Comparison of ENCODE assay signal across 31 cellular contexts in the genomic region with DNA sequence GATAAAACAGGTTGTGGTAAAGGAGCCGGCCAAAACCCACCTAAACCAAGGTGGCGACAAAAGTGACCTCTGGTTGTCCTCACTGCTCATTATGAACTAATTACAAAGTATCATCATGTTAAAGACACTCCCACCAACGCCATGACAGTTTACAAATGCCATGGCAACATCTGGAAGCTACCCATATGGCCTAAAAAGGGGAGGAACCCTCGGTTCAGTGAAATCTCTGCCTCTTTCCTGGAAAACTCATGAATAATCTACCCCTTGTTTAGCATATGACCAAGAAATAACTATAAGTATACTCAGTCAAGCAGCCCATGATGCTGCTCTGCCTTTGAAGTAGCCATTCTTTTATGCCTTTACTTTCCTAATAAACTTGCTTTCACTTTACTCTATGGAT.
"Had no signal": no experiment of that assay in that cellular context is flagged by ENCODE, and none has a peak within 500 bp of the region (broad histone marks: within the 10 kb centered on the region; RNA-seq: fewer than 3 reads in every experiment).

No MANE protein-coding gene starts in this region.

- H3K9me3 Mint-ChIP-seq: activated B cell treated with CpG ODN at 0.5 μM for 24 hours; activated T-cell treated with anti-CD3 and anti-CD28 coated beads, Interleukin-2, amount 50 U/mL, for 24 hours; activated T-cell treated with anti-CD3 and anti-CD28 coated beads, Interleukin-2, amount 50 U/mL, for 72 hours; central memory CD8-positive, alpha-beta T cell; dendritic cell treated with granulocyte-macrophage colony-stimulating factor and Interleukin-4, amounts not matched to agents 40 ng/mL and 50 ng/mL, for 4 days; effector memory CD8-positive, alpha-beta T cell; T-helper 2 cell treated with Interferon-gamma antibody and Interleukin-4, amounts not matched to agents 5 μg/mL and 100 μg/mL, for 36 hours had no signal

- DNase-seq: activated B cell treated with CpG ODN at 0.5 μM for 24 hours; activated CD4-positive, alpha-beta T cell treated with anti-CD3 and anti-CD28 coated beads for 48 hours; activated CD4-positive, alpha-beta T cell treated with anti-CD3 and anti-CD28 coated beads, Interleukin-2, amount 50 U/mL, for 1 hour; activated CD4-positive, alpha-beta T cell treated with anti-CD3 and anti-CD28 coated beads, Interleukin-2, amount 50 U/mL, for 48 hours; activated CD8-positive, alpha-beta memory T cell treated with anti-CD3 and anti-CD28 coated beads, Interleukin-2, amount 50 U/mL, for 48 hours; activated effector memory CD4-positive, alpha-beta T cell treated with Interleukin-2 at 50 U/mL for 16 hours; activated gamma-delta T cell treated with Interleukin-2 at 50 U/mL for 16 hours; activated naive CD4-positive, alpha-beta T cell treated with anti-CD3 and anti-CD28 coated beads, Interleukin-2, amount 50 U/mL, for 16 hours; activated naive CD4-positive, alpha-beta T cell treated with Interleukin-2 at 50 U/mL for 16 hours; activated T-cell treated with anti-CD3 and anti-CD28 coated beads for 4 hours; activated T-cell treated with anti-CD3 and anti-CD28 coated beads, Interleukin-2, amount 50 U/mL, for 24 hours; activated T-cell treated with anti-CD3 and anti-CD28 coated beads, Interleukin-2, amount 50 U/mL, for 72 hours; amniotic stem cell; anterior cingulate cortex; brain microvascular endothelial cell; dorsolateral prefrontal cortex; effector CD4-positive, alpha-beta T cell; effector memory CD8-positive, alpha-beta T cell; esophagus squamous epithelium; foreskin melanocyte; T-helper 1 cell; T-helper 17 cell; T1000; WERI-Rb-1 had no signal

- H3K36me3 ChIP-seq: brain microvascular endothelial cell, esophagus squamous epithelium, gastroesophageal sphincter, WERI-Rb-1 had no signal

- ATAC-seq: activated CD4-positive, CD25-positive, alpha-beta regulatory T cell treated with anti-CD3 and anti-CD28 coated beads, Interleukin-2, amount 50 U/mL, for 24 hours; effector memory CD8-positive, alpha-beta T cell; gastroesophageal sphincter; T-helper 17 cell had no signal

- H3K4me1 ChIP-seq: esophagus squamous epithelium, gastroesophageal sphincter had no signal

- H3K27me3 Mint-ChIP-seq: activated naive CD8-positive, alpha-beta T cell; activated T-cell treated with anti-CD3 and anti-CD28 coated beads, Interleukin-2, amount 50 U/mL, for 24 hours had no signal

- H3K4me3 ChIP-seq: coronary artery, dorsolateral prefrontal cortex, esophagus squamous epithelium, gastroesophageal sphincter had no signal

- H3K27ac Mint-ChIP-seq: activated B cell treated with CpG ODN at 0.5 μM for 24 hours; activated naive CD8-positive, alpha-beta T cell; activated T-cell treated with anti-CD3 and anti-CD28 coated beads, Interleukin-2, amount 50 U/mL, for 24 hours; activated T-cell treated with anti-CD3 and anti-CD28 coated beads, Interleukin-2, amount 50 U/mL, for 72 hours; dendritic cell treated with granulocyte-macrophage colony-stimulating factor and Interleukin-4, amounts not matched to agents 40 ng/mL and 50 ng/mL, for 4 days; effector memory CD8-positive, alpha-beta T cell; T-helper 17 cell; T-helper 2 cell treated with Interferon-gamma antibody and Interleukin-4, amounts not matched to agents 5 μg/mL and 100 μg/mL, for 36 hours had no signal

- H3K4me3 Mint-ChIP-seq: activated B cell treated with CpG ODN at 0.5 μM for 24 hours; activated naive CD8-positive, alpha-beta T cell; activated T-cell treated with anti-CD3 and anti-CD28 coated beads, Interleukin-2, amount 50 U/mL, for 24 hours; activated T-cell treated with anti-CD3 and anti-CD28 coated beads, Interleukin-2, amount 50 U/mL, for 72 hours; central memory CD8-positive, alpha-beta T cell; dendritic cell treated with granulocyte-macrophage colony-stimulating factor and Interleukin-4, amounts not matched to agents 40 ng/mL and 50 ng/mL, for 4 days; effector memory CD8-positive, alpha-beta T cell; T-helper 17 cell; T-helper 2 cell treated with Interferon-gamma antibody and Interleukin-4, amounts not matched to agents 5 μg/mL and 100 μg/mL, for 36 hours had no signal

- H3K9me3 ChIP-seq: esophagus squamous epithelium, gastroesophageal sphincter had no signal

- H3K4me1 Mint-ChIP-seq: central memory CD8-positive, alpha-beta T cell; T-helper 17 cell had no signal

- H3K27me3 ChIP-seq: brain microvascular endothelial cell, esophagus squamous epithelium, gastroesophageal sphincter had no signal

- H3K27ac ChIP-seq: brain microvascular endothelial cell, coronary artery, dorsolateral prefrontal cortex, esophagus squamous epithelium, gastroesophageal sphincter, WERI-Rb-1 had no signal
